In genomic region chr1:181192277-181192676, GRCh38 we compare ENCODE assay signal across 28 cellular contexts.
"Had no signal": no experiment of that assay in that cellular context is flagged by ENCODE, and none has a peak within 500 bp of the region (broad histone marks: within the 10 kb centered on the region; RNA-seq: fewer than 3 reads in every experiment).

No MANE protein-coding gene starts in this region.

- H3K9me3 Mint-ChIP-seq: activated CD4-positive, alpha-beta T cell treated with anti-CD3 and anti-CD28 coated beads, Interleukin-2, amount 10 ng/mL, durations not matched to agents 24 days and 14 days; activated T-helper 2 cell treated with anti-CD3 and anti-CD28 coated beads, Interferon-gamma antibody, Interleukin-2, Interleukin-4, amounts not matched to agents 10 μg/mL and 5 μg/mL and 100 μg/mL, durations not matched to agents 14 hours and 24 hours and 36 hours; central memory CD8-positive, alpha-beta T cell had no signal

- H3K4me1 Mint-ChIP-seq: central memory CD8-positive, alpha-beta T cell had no signal

- H3K27ac Mint-ChIP-seq: activated CD4-positive, alpha-beta T cell treated with anti-CD3 and anti-CD28 coated beads, Interleukin-2, amount 10 ng/mL, durations not matched to agents 24 days and 14 days; activated naive CD8-positive, alpha-beta T cell; activated T-helper 2 cell treated with anti-CD3 and anti-CD28 coated beads, Interferon-gamma antibody, Interleukin-2, Interleukin-4, amounts not matched to agents 10 μg/mL and 5 μg/mL and 100 μg/mL, durations not matched to agents 14 hours and 24 hours and 36 hours; immature natural killer cell; progenitor cell of endocrine pancreas; type B pancreatic cell had no signal

- H3K4me1 ChIP-seq: adrenal gland, breast epithelium had no signal

- H3K9me3 ChIP-seq: adrenal gland, breast epithelium, lower lobe of right lung, sigmoid colon, thoracic aorta, vagina had no signal

- H3K36me3 Mint-ChIP-seq: immature natural killer cell, type B pancreatic cell had no signal

- H3K36me3 ChIP-seq: adrenal gland, breast epithelium, lower lobe of right lung, sigmoid colon, thoracic aorta, vagina had no signal

- H3K4me3 ChIP-seq: adrenal gland, breast epithelium, hepatocyte, lower lobe of right lung, sigmoid colon, smooth muscle cell, thoracic aorta, vagina had no signal

- H3K27me3 ChIP-seq: sigmoid colon, vagina had no signal

- H3K27ac ChIP-seq: adrenal gland, breast epithelium, hepatocyte, lower lobe of right lung, sigmoid colon, thoracic aorta, vagina, VCaP had no signal

- ATAC-seq: activated CD4-positive, CD25-positive, alpha-beta regulatory T cell treated with anti-CD3 and anti-CD28 coated beads, Interleukin-2, amount 50 U/mL, for 24 hours; left lobe of liver; lower lobe of right lung; naive thymus-derived CD4-positive, alpha-beta T cell had no signal

- H3K4me3 Mint-ChIP-seq: activated CD4-positive, alpha-beta T cell treated with anti-CD3 and anti-CD28 coated beads, Interleukin-2, amount 10 ng/mL, durations not matched to agents 24 days and 14 days; activated naive CD8-positive, alpha-beta T cell; central memory CD8-positive, alpha-beta T cell; immature natural killer cell; naive thymus-derived CD4-positive, alpha-beta T cell; type B pancreatic cell had no signal

- DNase-seq: activated CD4-positive, alpha-beta T cell treated with anti-CD3 and anti-CD28 coated beads, Interleukin-2, amount 10 ng/mL, durations not matched to agents 24 days and 14 days; activated naive CD4-positive, alpha-beta T cell; activated T-cell treated with anti-CD3 and anti-CD28 coated beads, Interleukin-2, amount 50 U/mL, for 1 hour; adrenal gland; effector memory CD4-positive, alpha-beta T cell; foreskin melanocyte; immature natural killer cell; lower lobe of right lung; mesendoderm; naive thymus-derived CD4-positive, alpha-beta T cell; retina; sigmoid colon; stimulated activated CD4-positive, alpha-beta T cell treated with anti-CD3 and anti-CD28 coated beads, Interleukin-2, amount 100 ng/mL, for 48 hours; stimulated activated CD8-positive, alpha-beta memory T cell treated with anti-CD3 and anti-CD28 coated beads, Interleukin-4, amount 100 ng/mL, for 48 hours; stimulated activated naive CD4-positive, alpha-beta T cell had no signal
